8 cellular contexts compared by ENCODE assay signal in the genomic region with DNA sequence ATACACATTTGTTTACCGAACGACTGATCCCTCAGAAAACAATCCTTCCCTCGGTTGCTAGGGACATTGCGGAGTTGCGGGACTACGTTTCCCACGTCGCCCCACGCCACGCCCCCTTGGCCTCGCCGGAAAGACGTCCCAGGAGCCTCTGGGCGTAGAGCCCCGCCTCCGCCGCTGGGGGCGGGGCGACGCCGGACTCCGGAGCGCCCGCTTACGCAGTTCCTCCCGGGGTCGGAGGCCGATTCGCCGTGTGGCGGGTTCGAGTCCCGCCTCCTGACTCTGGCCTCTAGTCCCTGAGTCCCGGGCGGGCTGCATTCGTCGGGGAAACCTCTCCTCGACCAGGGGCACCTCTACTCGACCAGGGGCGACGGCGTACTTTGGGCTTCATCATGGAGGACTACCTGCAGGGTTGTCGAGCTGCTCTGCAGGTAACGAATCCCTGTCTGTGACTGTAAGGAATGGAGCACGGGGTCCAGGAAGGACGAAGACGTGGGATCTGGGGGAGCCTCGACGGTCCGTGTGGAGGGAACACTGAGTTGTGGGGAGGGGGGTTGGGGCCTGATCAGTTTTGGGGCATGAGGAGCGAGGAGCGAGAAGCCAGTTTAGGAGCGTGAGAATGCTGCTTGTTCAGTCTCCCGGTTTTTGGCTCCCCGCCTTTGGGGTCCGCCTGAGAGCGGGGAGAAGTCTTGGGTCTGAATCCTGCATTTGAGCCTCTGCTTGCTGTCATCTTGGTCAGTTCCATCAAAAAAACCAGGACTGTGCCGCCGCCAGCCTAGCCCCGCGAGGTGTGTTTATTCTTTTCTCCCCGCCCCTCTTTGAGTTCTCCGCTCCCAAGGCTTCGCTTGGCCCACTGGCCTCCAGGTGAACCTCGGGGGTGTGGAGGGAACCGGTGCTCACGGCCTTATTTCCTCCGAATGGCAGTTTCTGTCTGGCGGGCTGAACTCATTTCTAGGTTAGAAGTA. TPM values are rescaled to one million over a fixed set of nuclear protein-coding genes. Genes with fewer than 3 reads are reported as not detected.
DNase-seq lines count a peak whose midpoint lies in the region; ATAC-seq and TF ChIP-seq lines count a peak whose summit lies in the region.

A gene with protein sequence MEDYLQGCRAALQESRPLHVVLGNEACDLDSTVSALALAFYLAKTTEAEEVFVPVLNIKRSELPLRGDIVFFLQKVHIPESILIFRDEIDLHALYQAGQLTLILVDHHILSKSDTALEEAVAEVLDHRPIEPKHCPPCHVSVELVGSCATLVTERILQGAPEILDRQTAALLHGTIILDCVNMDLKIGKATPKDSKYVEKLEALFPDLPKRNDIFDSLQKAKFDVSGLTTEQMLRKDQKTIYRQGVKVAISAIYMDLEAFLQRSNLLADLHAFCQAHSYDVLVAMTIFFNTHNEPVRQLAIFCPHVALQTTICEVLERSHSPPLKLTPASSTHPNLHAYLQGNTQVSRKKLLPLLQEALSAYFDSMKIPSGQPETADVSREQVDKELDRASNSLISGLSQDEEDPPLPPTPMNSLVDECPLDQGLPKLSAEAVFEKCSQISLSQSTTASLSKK (plus strand): TSS at position 206 of the 962 bp plus-strand sequence. CDS start 184 bp downstream, at position 390.

- peak within 1 kb of the TSS; percentile 88 to 95 (median 92) for H3K27ac ChIP-seq in esophagus squamous epithelium

- peak; percentile 100 for DNase-seq in DMS 273 (lab: John Stamatoyannopoulos, UW; ENCODE audit: unreplicated experiment)
- peak; percentile 97 for DNase-seq in LHCN-M2 (ENCODE audit: low read depth)
- peak; percentile 94 for DNase-seq in RPMI7951 (ENCODE audit: low read depth)
- DNase-seq in activated T-helper 1 cell treated with Interleukin-2 at 50 U/mL for 16 hours (ENCODE audit: low read depth), result peak; percentile 94
- DNase-seq in esophagus squamous epithelium (lab: John Stamatoyannopoulos, UW), result peak; percentile 64
- peak; percentile 96 for DNase-seq in myocyte (ENCODE audit: low read depth)
- peak; percentile 87 to 96 for DNase-seq in stimulated activated CD8-positive, alpha-beta memory T cell treated with anti-CD3 and anti-CD28 coated beads, Interleukin-7, amount 100 ng/mL, for 4 hours (ENCODE audit: low read depth in 2 of 2)

- peaks cover 40 to 90% (median 45%) of the 10 kb centered on the region in 3 donors for H3K4me1 ChIP-seq in esophagus squamous epithelium

- peak in 4 of 6 experiments; percentile 10 to 43 (median 40) for TF ChIP-seq CTCF in esophagus squamous epithelium (IDR thresholded peaks at IDR 0.05)

- peak in 2 of 4 donors; percentile 46 to 71 for TF ChIP-seq POLR2A in esophagus squamous epithelium (IDR thresholded peaks at IDR 0.05)

- peak; percentile 73 for ATAC-seq in GM21723 (IDR thresholded peaks at IDR 0.05; ENCODE audit: unreplicated experiment)

- peak within 1 kb of the TSS; percentile 62 to 86 (median 76) for H3K4me3 ChIP-seq in esophagus squamous epithelium

- 0 to 1% methylated on average over 25 to 40 of the region's 69 CpGs for WGBS in esophagus squamous epithelium, 2 donors

- no peaks in the 10 kb centered on the region for H3K27me3 ChIP-seq in esophagus squamous epithelium

- intact Hi-C loops in esophagus squamous epithelium (cut with DNase I), result no loop called here

- no peaks in the 10 kb centered on the region for H3K9me3 ChIP-seq in esophagus squamous epithelium

- H3K36me3 ChIP-seq in esophagus squamous epithelium, result peaks cover 0 to 16% (median 0%) of the 10 kb centered on the region in 3 donors

RNA-seq across cellular contexts. Expression of the gene that starts here (rescaled TPM):
- total RNA-seq in LHCN-M2 (2014; rRNA removed), result 7.6 and 9.1 TPM in 2 replicates
- polyA plus RNA-seq in LHCN-M2 (2012), result 7.2 TPM
- total RNA-seq in RPMI7951 (2014; rRNA removed; shearing (Covaris generic)), result 10.5 and 10.8 TPM in 2 replicates
- 10 to 100 TPM in 3 of 4 donors, 1 to 10 TPM in 1; 8.9 to 21.0 (median 15.9) TPM for total RNA-seq in esophagus squamous epithelium
- total RNA-seq in myocyte, result 25.9 and 47.5 TPM in 2 replicates
- polyA plus RNA-seq in myocyte (2012), result 28.7 TPM

Comparison
In these comparisons a context has a peak if more than half of its experiments do, and no peak if none do; other contexts are left out.
1. Peak in every context shown above with its lines: DNase-seq, ATAC-seq, H3K4me3 ChIP-seq and H3K27ac ChIP-seq.